ENCODE assay signal across 15 cellular contexts in the genomic region with DNA sequence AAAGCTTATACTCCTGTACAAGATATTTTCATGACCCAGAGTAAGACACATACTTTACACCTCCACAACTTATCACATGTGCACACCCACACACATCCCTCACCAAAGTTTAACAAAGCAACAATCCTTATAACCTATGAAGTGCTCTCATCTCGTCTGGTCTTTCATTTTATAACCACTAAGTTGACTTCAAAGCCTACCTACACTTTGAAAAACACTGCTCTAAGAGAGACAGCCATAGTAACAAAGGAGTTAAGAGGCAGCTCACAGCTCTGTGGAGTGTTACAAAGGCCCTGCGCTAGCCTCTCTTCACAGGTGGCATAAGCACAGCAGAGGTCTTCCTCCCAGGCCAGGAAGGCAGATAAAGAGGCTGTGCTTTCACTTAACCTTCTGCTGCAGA.
"Had no signal": no experiment of that assay in that cellular context is flagged by ENCODE, and none has a peak within 500 bp of the region (broad histone marks: within the 10 kb centered on the region; RNA-seq: fewer than 3 reads in every experiment).

No MANE protein-coding gene starts in this region.

- H3K36me3 ChIP-seq: brain microvascular endothelial cell, pancreas, sigmoid colon, thoracic aorta, upper lobe of right lung had no signal

- H3K27me3 Mint-ChIP-seq: activated naive CD8-positive, alpha-beta T cell treated with anti-CD3 and anti-CD28 coated beads, Interleukin-2, amount 10 ng/mL, durations not matched to agents 7 days and 5 days; activated T-cell treated with anti-CD3 and anti-CD28 coated beads, Interleukin-2, amount 50 U/mL, for 24 hours had no signal

- DNase-seq: activated effector memory CD4-positive, alpha-beta T cell treated with anti-CD3 and anti-CD28 coated beads, Interleukin-2, amount 50 U/mL, for 16 hours; activated naive CD8-positive, alpha-beta T cell treated with anti-CD3 and anti-CD28 coated beads, Interleukin-2, amount 10 ng/mL, durations not matched to agents 7 days and 5 days; activated T-cell treated with anti-CD3 and anti-CD28 coated beads, Interleukin-2, amount 50 U/mL, for 24 hours; brain microvascular endothelial cell; cortex of kidney; effector CD8-positive, alpha-beta T cell; foreskin fibroblast; glutamatergic neuron; hypothalamus; pancreas; sigmoid colon; stimulated activated CD4-positive, alpha-beta T cell treated with anti-CD3 and anti-CD28 coated beads, Interleukin-1b, Interleukin-23, amount 100 ng/mL, for 48 hours; upper lobe of right lung had no signal

- H3K27ac ChIP-seq: brain microvascular endothelial cell, pancreas, sigmoid colon, thoracic aorta, upper lobe of right lung had no signal

- H3K9me3 ChIP-seq: pancreas, sigmoid colon, thoracic aorta, upper lobe of right lung had no signal

- H3K9me3 Mint-ChIP-seq: activated naive CD8-positive, alpha-beta T cell treated with anti-CD3 and anti-CD28 coated beads, Interleukin-2, amount 10 ng/mL, durations not matched to agents 7 days and 5 days; activated T-cell treated with anti-CD3 and anti-CD28 coated beads, Interleukin-2, amount 50 U/mL, for 24 hours; neural crest cell had no signal

- H3K27ac Mint-ChIP-seq: activated naive CD8-positive, alpha-beta T cell treated with anti-CD3 and anti-CD28 coated beads, Interleukin-2, amount 10 ng/mL, durations not matched to agents 7 days and 5 days; activated T-cell treated with anti-CD3 and anti-CD28 coated beads, Interleukin-2, amount 50 U/mL, for 24 hours had no signal

- ATAC-seq: pancreas, upper lobe of right lung had no signal

- H3K36me3 Mint-ChIP-seq: activated naive CD8-positive, alpha-beta T cell treated with anti-CD3 and anti-CD28 coated beads, Interleukin-2, amount 10 ng/mL, durations not matched to agents 7 days and 5 days had no signal

- H3K27me3 ChIP-seq: brain microvascular endothelial cell, pancreas, sigmoid colon, upper lobe of right lung had no signal

- H3K4me3 ChIP-seq: pancreas, sigmoid colon, thoracic aorta, upper lobe of right lung had no signal

- H3K4me3 Mint-ChIP-seq: activated naive CD8-positive, alpha-beta T cell treated with anti-CD3 and anti-CD28 coated beads, Interleukin-2, amount 10 ng/mL, durations not matched to agents 7 days and 5 days; activated T-cell treated with anti-CD3 and anti-CD28 coated beads, Interleukin-2, amount 50 U/mL, for 24 hours; neural crest cell had no signal

- H3K4me1 ChIP-seq: pancreas, sigmoid colon, upper lobe of right lung had no signal
